Comparison of ENCODE assay signal across 1 cellular context in the genomic region with DNA sequence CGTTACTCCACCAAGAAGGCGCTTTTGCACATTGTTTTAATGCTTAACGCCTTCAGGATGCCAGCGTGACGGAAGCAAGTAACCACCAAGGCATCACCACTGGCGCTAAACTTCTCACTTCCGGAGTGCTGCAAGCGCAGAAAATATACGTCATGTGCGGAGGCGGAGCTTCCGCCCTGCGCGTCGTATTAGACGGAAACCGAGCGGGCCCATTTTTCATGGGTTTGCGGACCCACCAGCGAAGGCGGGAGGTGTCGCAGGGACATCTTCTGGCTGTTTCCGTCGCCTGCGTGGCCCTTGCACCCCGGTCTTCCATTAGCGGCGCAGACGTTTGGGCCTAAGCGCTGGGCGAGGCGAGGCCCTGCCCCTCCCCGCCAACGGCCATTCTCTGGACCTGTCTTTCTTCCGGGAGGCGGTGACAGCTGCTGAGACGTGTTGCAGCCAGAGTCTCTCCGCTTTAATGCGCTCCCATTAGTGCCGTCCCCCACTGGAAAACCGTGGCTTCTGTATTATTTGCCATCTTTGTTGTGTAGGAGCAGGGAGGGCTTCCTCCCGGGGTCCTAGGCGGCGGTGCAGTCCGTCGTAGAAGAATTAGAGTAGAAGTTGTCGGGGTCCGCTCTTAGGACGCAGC.
A peak's percentile ranks its signal among the peaks of the same experiment; 100 is the strongest.
TF ChIP-seq lines count a peak whose summit lies in the region.

A gene (plus strand): TSS at position 403 of the 631 bp plus-strand sequence. CDS start 235 bp downstream, outside the sequence.

TF ChIP-seq in HepG2, 621 proteins besides CTCF, POLR2A, EP300 and RAD21 (continued from another document and continues in another):
- TF ChIP-seq, protein P1, sequence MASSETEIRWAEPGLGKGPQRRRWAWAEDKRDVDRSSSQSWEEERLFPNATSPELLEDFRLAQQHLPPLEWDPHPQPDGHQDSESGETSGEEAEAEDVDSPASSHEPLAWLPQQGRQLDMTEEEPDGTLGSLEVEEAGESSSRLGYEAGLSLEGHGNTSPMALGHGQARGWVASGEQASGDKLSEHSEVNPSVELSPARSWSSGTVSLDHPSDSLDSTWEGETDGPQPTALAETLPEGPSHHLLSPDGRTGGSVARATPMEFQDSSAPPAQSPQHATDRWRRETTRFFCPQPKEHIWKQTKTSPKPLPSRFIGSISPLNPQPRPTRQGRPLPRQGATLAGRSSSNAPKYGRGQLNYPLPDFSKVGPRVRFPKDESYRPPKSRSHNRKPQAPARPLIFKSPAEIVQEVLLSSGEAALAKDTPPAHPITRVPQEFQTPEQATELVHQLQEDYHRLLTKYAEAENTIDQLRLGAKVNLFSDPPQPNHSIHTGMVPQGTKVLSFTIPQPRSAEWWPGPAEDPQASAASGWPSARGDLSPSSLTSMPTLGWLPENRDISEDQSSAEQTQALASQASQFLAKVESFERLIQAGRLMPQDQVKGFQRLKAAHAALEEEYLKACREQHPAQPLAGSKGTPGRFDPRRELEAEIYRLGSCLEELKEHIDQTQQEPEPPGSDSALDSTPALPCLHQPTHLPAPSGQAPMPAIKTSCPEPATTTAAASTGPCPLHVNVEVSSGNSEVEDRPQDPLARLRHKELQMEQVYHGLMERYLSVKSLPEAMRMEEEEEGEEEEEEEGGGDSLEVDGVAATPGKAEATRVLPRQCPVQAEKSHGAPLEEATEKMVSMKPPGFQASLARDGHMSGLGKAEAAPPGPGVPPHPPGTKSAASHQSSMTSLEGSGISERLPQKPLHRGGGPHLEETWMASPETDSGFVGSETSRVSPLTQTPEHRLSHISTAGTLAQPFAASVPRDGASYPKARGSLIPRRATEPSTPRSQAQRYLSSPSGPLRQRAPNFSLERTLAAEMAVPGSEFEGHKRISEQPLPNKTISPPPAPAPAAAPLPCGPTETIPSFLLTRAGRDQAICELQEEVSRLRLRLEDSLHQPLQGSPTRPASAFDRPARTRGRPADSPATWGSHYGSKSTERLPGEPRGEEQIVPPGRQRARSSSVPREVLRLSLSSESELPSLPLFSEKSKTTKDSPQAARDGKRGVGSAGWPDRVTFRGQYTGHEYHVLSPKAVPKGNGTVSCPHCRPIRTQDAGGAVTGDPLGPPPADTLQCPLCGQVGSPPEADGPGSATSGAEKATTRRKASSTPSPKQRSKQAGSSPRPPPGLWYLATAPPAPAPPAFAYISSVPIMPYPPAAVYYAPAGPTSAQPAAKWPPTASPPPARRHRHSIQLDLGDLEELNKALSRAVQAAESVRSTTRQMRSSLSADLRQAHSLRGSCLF (CRISPR knock-in tag; IDR thresholded peaks at IDR 0.05; ENCODE audit: borderline replicate concordance), result no peak
- TF ChIP-seq, protein P2, sequence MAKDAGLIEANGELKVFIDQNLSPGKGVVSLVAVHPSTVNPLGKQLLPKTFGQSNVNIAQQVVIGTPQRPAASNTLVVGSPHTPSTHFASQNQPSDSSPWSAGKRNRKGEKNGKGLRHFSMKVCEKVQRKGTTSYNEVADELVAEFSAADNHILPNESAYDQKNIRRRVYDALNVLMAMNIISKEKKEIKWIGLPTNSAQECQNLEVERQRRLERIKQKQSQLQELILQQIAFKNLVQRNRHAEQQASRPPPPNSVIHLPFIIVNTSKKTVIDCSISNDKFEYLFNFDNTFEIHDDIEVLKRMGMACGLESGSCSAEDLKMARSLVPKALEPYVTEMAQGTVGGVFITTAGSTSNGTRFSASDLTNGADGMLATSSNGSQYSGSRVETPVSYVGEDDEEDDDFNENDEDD (CRISPR knock-in tag; IDR thresholded peaks at IDR 0.05; ENCODE audit: borderline replicate concordance), result peak; percentile 95
- TF ChIP-seq ZNF549 (CRISPR knock-in tag; IDR thresholded peaks at IDR 0.05) (no peak), SNRNP70 (IDR thresholded peaks at IDR 0.05; ENCODE audit: low read depth, low read length) (no peak), ZNF232 (CRISPR knock-in tag; IDR thresholded peaks at IDR 0.05; ENCODE audit: borderline replicate concordance) (peak; percentile 29; the same call in 1 of the 2 replicates), HNF4G (IDR thresholded peaks at IDR 0.05; ENCODE audit: borderline replicate concordance, low read depth, low read length) (peak; percentile 43; the same call in 1 of the 2 replicates), HNF4G (CRISPR knock-in tag; IDR thresholded peaks at IDR 0.05; ENCODE audit: borderline replicate concordance, low read depth) (peak; percentile 69; the same call in 1 of the 2 replicates), ZNF260 (CRISPR knock-in tag; IDR thresholded peaks at IDR 0.05; ENCODE audit: borderline replicate concordance, low read depth) (no peak), ZNF446 (CRISPR knock-in tag; IDR thresholded peaks at IDR 0.05) (no peak; the same call in 1 of the 2 replicates), RFXAP (CRISPR knock-in tag; IDR thresholded peaks at IDR 0.05; ENCODE audit: borderline replicate concordance) (peak; percentile 91; the same call in 1 of the 2 replicates), ZNF432 (CRISPR knock-in tag; IDR thresholded peaks at IDR 0.05; ENCODE audit: borderline replicate concordance) (no peak), ZNF607 (CRISPR knock-in tag; IDR thresholded peaks at IDR 0.05; ENCODE audit: borderline replicate concordance) (peak; percentile 94), ZNF567 (CRISPR knock-in tag; IDR thresholded peaks at IDR 0.05; ENCODE audit: borderline replicate concordance) (0 out of 2 replicates have a peak, but pooled peaks have one; percentile 84), ZNF34 (CRISPR knock-in tag; IDR thresholded peaks at IDR 0.05; ENCODE audit: borderline replicate concordance) (no peak), SIX4 (CRISPR knock-in tag; IDR thresholded peaks at IDR 0.05) (peak; percentile 74), ZNF891 (CRISPR knock-in tag; IDR thresholded peaks at IDR 0.05) (peak; percentile 95; the same call in 1 of the 2 replicates), ZNF572 (CRISPR knock-in tag; IDR thresholded peaks at IDR 0.05) (peak; percentile 87), PHB2 (IDR thresholded peaks at IDR 0.05; ENCODE audit: partially characterized antibody) (no peak), RFX5 (IDR thresholded peaks at IDR 0.05; ENCODE audit: low read depth, low read length) (peak; percentile 46; the same call in 1 of the 2 replicates), ZMAT3 (CRISPR knock-in tag; conservative IDR thresholded peaks at IDR 0.05) (peak; percentile 87), NKX3-1 (CRISPR knock-in tag; IDR thresholded peaks at IDR 0.05) (no peak; the same call in none of the 2 replicates), MED8 (CRISPR knock-in tag; IDR thresholded peaks at IDR 0.05; ENCODE audit: insufficient replicate concordance) (no peak), WIZ (CRISPR knock-in tag; IDR thresholded peaks at IDR 0.05) (0 out of 2 replicates have a peak, but pooled peaks have one; percentile 21), ZEB1 (IDR thresholded peaks at IDR 0.05; ENCODE audit: insufficient replicate concordance, low read depth) (peak; percentile 35), KDM5A (IDR thresholded peaks at IDR 0.05; ENCODE audit: borderline replicate concordance, low read length) (peak; percentile 98), HNRNPUL1 (IDR thresholded peaks at IDR 0.05; ENCODE audit: low read depth, low read length) (no peak), PRPF4 (IDR thresholded peaks at IDR 0.05; ENCODE audit: low read depth, low read length, poor library complexity, severe bottlenecking) (no peak), NCOA5 (CRISPR knock-in tag; IDR thresholded peaks at IDR 0.05) (no peak), NPAS2 (CRISPR knock-in tag; IDR thresholded peaks at IDR 0.05; ENCODE audit: borderline replicate concordance) (no peak), SP2 (CRISPR knock-in tag; IDR thresholded peaks at IDR 0.05) (peak; percentile 81), ZNF678 (CRISPR knock-in tag; IDR thresholded peaks at IDR 0.05) (0 out of 2 replicates have a peak, but pooled peaks have one; percentile 69), SSRP1 (CRISPR knock-in tag; IDR thresholded peaks at IDR 0.05) (no peak), ZNF501 (CRISPR knock-in tag; IDR thresholded peaks at IDR 0.05) (peak; percentile 97), PAWR (CRISPR knock-in tag; IDR thresholded peaks at IDR 0.05; ENCODE audit: borderline replicate concordance) (no peak), ZNF780A (CRISPR knock-in tag; IDR thresholded peaks at IDR 0.05) (no peak), SRF (IDR thresholded peaks at IDR 0.05; ENCODE audit: low read depth, low read length) (peak; percentile 70), SMYD3 (CRISPR knock-in tag; IDR thresholded peaks at IDR 0.05) (peak; percentile 89), JUN (CRISPR knock-in tag; IDR thresholded peaks at IDR 0.05) (peak; percentile 16; the same call in 1 of the 2 replicates), ZFP1 (CRISPR knock-in tag; IDR thresholded peaks at IDR 0.05) (no peak), MTA1 (CRISPR knock-in tag; IDR thresholded peaks at IDR 0.05; ENCODE audit: borderline replicate concordance) (peak; percentile 90), PCBP2 (optimal IDR thresholded peaks at IDR 0.05; ENCODE audit: low read depth, low read length, poor library complexity, severe bottlenecking) (no peak), GPN1 (CRISPR knock-in tag; IDR thresholded peaks at IDR 0.05; ENCODE audit: borderline replicate concordance) (no peak), ZFP41 (CRISPR knock-in tag; IDR thresholded peaks at IDR 0.05; ENCODE audit: borderline replicate concordance) (no peak), ZNF552 (CRISPR knock-in tag; IDR thresholded peaks at IDR 0.05; ENCODE audit: borderline replicate concordance) (no peak)
- TF ChIP-seq, protein P3, sequence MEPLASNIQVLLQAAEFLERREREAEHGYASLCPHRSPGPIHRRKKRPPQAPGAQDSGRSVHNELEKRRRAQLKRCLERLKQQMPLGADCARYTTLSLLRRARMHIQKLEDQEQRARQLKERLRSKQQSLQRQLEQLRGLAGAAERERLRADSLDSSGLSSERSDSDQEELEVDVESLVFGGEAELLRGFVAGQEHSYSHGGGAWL (CRISPR knock-in tag; IDR thresholded peaks at IDR 0.05), result no peak; the same call in none of the 2 replicates
- TF ChIP-seq, protein P4, sequence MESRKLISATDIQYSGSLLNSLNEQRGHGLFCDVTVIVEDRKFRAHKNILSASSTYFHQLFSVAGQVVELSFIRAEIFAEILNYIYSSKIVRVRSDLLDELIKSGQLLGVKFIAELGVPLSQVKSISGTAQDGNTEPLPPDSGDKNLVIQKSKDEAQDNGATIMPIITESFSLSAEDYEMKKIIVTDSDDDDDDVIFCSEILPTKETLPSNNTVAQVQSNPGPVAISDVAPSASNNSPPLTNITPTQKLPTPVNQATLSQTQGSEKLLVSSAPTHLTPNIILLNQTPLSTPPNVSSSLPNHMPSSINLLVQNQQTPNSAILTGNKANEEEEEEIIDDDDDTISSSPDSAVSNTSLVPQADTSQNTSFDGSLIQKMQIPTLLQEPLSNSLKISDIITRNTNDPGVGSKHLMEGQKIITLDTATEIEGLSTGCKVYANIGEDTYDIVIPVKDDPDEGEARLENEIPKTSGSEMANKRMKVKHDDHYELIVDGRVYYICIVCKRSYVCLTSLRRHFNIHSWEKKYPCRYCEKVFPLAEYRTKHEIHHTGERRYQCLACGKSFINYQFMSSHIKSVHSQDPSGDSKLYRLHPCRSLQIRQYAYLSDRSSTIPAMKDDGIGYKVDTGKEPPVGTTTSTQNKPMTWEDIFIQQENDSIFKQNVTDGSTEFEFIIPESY (CRISPR knock-in tag; IDR thresholded peaks at IDR 0.05), result 0 out of 2 replicates have a peak, but pooled peaks have one; percentile 56
- TF ChIP-seq, protein P5, sequence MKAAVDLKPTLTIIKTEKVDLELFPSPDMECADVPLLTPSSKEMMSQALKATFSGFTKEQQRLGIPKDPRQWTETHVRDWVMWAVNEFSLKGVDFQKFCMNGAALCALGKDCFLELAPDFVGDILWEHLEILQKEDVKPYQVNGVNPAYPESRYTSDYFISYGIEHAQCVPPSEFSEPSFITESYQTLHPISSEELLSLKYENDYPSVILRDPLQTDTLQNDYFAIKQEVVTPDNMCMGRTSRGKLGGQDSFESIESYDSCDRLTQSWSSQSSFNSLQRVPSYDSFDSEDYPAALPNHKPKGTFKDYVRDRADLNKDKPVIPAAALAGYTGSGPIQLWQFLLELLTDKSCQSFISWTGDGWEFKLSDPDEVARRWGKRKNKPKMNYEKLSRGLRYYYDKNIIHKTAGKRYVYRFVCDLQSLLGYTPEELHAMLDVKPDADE (CRISPR knock-in tag; IDR thresholded peaks at IDR 0.05), result no peak
- TF ChIP-seq, protein P6, sequence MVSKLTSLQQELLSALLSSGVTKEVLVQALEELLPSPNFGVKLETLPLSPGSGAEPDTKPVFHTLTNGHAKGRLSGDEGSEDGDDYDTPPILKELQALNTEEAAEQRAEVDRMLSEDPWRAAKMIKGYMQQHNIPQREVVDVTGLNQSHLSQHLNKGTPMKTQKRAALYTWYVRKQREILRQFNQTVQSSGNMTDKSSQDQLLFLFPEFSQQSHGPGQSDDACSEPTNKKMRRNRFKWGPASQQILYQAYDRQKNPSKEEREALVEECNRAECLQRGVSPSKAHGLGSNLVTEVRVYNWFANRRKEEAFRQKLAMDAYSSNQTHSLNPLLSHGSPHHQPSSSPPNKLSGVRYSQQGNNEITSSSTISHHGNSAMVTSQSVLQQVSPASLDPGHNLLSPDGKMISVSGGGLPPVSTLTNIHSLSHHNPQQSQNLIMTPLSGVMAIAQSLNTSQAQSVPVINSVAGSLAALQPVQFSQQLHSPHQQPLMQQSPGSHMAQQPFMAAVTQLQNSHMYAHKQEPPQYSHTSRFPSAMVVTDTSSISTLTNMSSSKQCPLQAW (CRISPR knock-in tag; IDR thresholded peaks at IDR 0.05), result peak; percentile 89
- TF ChIP-seq, protein P7, sequence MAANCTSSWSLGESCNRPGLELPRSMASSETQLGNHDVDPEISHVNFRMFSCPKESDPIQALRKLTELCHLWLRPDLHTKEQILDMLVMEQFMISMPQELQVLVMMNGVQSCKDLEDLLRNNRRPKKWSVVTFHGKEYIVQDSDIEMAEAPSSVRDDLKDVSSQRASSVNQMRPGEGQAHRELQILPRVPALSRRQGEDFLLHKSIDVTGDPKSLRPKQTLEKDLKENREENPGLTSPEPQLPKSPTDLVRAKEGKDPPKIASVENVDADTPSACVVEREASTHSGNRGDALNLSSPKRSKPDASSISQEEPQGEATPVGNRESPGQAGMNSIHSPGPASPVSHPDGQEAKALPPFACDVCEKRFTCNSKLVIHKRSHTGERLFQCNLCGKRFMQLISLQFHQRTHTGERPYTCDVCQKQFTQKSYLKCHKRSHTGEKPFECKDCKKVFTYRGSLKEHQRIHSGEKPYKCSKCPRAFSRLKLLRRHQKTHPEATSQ (CRISPR knock-in tag; IDR thresholded peaks at IDR 0.05; ENCODE audit: borderline replicate concordance), result peak; percentile 83; the same call in 1 of the 2 replicates
- TF ChIP-seq, protein P8, sequence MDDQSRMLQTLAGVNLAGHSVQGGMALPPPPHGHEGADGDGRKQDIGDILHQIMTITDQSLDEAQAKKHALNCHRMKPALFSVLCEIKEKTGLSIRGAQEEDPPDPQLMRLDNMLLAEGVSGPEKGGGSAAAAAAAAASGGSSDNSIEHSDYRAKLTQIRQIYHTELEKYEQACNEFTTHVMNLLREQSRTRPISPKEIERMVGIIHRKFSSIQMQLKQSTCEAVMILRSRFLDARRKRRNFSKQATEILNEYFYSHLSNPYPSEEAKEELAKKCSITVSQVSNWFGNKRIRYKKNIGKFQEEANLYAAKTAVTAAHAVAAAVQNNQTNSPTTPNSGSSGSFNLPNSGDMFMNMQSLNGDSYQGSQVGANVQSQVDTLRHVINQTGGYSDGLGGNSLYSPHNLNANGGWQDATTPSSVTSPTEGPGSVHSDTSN (CRISPR knock-in tag; IDR thresholded peaks at IDR 0.05; ENCODE audit: borderline replicate concordance), result no peak
